In the genomic region with DNA sequence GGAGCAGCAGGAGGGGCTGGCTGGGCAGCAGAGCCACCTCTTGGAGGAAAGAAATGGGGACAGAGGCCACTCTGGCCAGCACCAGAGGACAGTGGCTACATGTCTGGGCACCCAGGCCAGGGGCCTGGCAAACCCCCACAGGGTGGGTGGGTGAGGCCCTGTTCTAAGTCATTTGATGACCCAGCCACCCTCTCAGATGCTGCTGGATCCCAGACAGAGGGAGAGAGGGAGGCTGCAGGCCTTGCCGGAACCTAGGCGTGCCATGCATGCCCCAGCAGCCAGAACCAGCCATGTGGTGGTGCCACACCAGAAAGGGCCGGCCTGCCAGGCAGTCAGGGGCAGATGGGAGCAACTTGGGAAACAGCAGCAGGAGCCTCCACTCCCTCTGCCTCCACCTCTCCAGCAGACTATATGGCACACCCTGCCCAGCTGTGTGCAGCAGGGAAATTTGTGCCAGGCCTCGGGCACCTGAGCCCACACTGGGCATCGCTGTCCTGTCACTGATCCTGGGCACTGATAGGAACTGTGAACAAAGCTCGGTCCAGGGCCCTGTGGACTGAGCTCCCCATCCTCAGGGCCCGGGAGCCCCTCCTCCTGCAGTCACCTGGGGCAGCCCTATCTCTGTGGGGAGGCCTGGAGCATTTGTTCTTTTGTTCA, we compare ENCODE assay signal across 20 cellular contexts.
"Had no signal": no experiment of that assay in that cellular context is flagged by ENCODE, and none has a peak within 500 bp of the region (broad histone marks: within the 10 kb centered on the region; RNA-seq: fewer than 3 reads in every experiment).

No MANE protein-coding gene starts in this region.

- H3K4me3 ChIP-seq: adrenal gland, right atrium auricular region, upper lobe of left lung had no signal

- ATAC-seq: activated T-cell treated with anti-CD3 and anti-CD28 coated beads, Interleukin-2, amount 50 U/mL, for 72 hours; stimulated activated naive CD8-positive, alpha-beta T cell treated with anti-CD3 and anti-CD28 coated beads, Interleukin-15, Interleukin-2, amounts not matched to agents 100 U/mL and 50 U/mL, for 24 hours had no signal

- H3K27ac ChIP-seq: adrenal gland, epithelial cell of prostate, right atrium auricular region, upper lobe of left lung had no signal

- H3K9me3 Mint-ChIP-seq: activated naive CD4-positive, alpha-beta T cell treated with anti-CD3 and anti-CD28 coated beads, Interleukin-2, amount 50 U/mL, for 24 hours had no signal

- H3K36me3 ChIP-seq: adrenal gland, right atrium auricular region, upper lobe of left lung had no signal

- DNase-seq: activated CD4-positive, alpha-beta T cell treated with anti-CD3 and anti-CD28 coated beads, Interleukin-2, amount 50 U/mL, for 1 hour; activated CD4-positive, CD25-positive, alpha-beta regulatory T cell treated with anti-CD3 and anti-CD28 coated beads, Interleukin-2, amount 50 U/mL, for 72 hours; activated CD8-positive, alpha-beta memory T cell treated with anti-CD3 and anti-CD28 coated beads for 24 hours; activated CD8-positive, alpha-beta memory T cell treated with anti-CD3 and anti-CD28 coated beads, Interleukin-2, amount 50 U/mL, for 48 hours; activated effector memory CD4-positive, alpha-beta T cell treated with anti-CD3 and anti-CD28 coated beads, Interleukin-2, amount 50 U/mL, for 16 hours; activated T-cell treated with anti-CD3 and anti-CD28 coated beads, Interleukin-2, amount 50 U/mL, for 72 hours; dermis blood vessel endothelial cell; effector memory CD4-positive, alpha-beta T cell; foreskin fibroblast; islet precursor cell; mammary epithelial cell; stimulated activated CD4-positive, alpha-beta T cell treated with anti-CD3 and anti-CD28 coated beads, Interleukin-2, amount 100 ng/mL, for 24 hours; stimulated activated naive CD8-positive, alpha-beta T cell treated with anti-CD3 and anti-CD28 coated beads, Interleukin-15, Interleukin-2, amounts not matched to agents 100 U/mL and 50 U/mL, for 24 hours; T1000 had no signal

- H3K36me3 Mint-ChIP-seq: activated naive CD4-positive, alpha-beta T cell treated with anti-CD3 and anti-CD28 coated beads, Interleukin-2, amount 50 U/mL, for 24 hours had no signal

- H3K27me3 ChIP-seq: adrenal gland, right atrium auricular region, upper lobe of left lung had no signal

- H3K27ac Mint-ChIP-seq: activated naive CD4-positive, alpha-beta T cell treated with anti-CD3 and anti-CD28 coated beads, Interleukin-2, amount 50 U/mL, for 24 hours; activated T-cell treated with anti-CD3 and anti-CD28 coated beads, Interleukin-2, amount 50 U/mL, for 72 hours; progenitor cell of endocrine pancreas had no signal

- H3K9me3 ChIP-seq: adrenal gland, right atrium auricular region, upper lobe of left lung had no signal
